In the genomic region with DNA sequence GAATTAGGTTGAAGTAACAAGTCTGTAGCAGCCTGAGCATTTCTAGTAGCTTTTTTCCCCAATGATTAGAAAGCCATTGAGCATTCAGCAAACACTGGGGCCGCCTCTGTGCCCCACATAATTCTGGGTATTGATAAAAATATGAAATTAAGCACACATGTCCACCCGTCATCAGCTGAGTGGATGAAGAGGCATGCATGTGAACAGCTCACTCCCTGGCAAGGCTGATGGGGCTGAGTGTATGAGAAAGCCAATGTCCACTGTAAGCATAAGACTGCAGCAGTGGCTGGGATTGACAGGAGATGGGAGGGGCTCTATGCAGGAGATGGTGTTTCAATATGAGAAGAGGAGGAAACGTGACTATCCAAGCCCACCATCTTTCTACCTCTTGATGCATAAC, we compare ENCODE assay signal across 20 cellular contexts.
"Had no signal": no experiment of that assay in that cellular context is flagged by ENCODE, and none has a peak within 500 bp of the region (broad histone marks: within the 10 kb centered on the region; RNA-seq: fewer than 3 reads in every experiment).

No MANE protein-coding gene starts in this region.

- H3K27ac ChIP-seq: RWPE1 had no signal

- H3K9ac ChIP-seq: SK-N-SH had no signal

- ATAC-seq: Panc1, PC-3 had no signal

- H3K4me2 ChIP-seq: SK-N-SH had no signal

- H3K9me3 ChIP-seq: SK-N-SH had no signal

- DNase-seq: KBM-7; NCI-H1092; NCI-H1105 treated with DMSO at 0.1 percent for 48 hours; NCI-H1417 treated with DMSO at 0.1 percent for 48 hours; NCI-H146; NCI-H1694 treated with DMSO at 0.1 percent for 48 hours; NCI-H1930; NCI-H2081; NCI-H2107; NCI-H2227 treated with DMSO at 0.1 percent for 48 hours; NCI-H524; NCI-H526 treated with DMSO at 0.1 percent for 48 hours; NCI-H748 treated with DMSO at 0.1 percent for 48 hours; NK-92 treated with Interleukin-12 subunit alpha and Interleukin-12 subunit beta, amount 100 ng/mL, for 24 hours; PC-3; SHP77; SK-N-SH; SW 1271 had no signal
